8 cellular contexts compared by ENCODE assay signal in genomic region chr7:24755541-24756416, GRCh38. TPM values are rescaled to one million over a fixed set of nuclear protein-coding genes. Genes with fewer than 3 reads are reported as not detected.
DNase-seq lines count a peak whose midpoint lies in the region; ATAC-seq and TF ChIP-seq lines count a peak whose summit lies in the region.

No MANE protein-coding gene starts in this region.

- H3K36me3 Mint-ChIP-seq in Calu3 (ENCODE audit: insufficient read depth, unreplicated experiment) = peaks cover 23% of the 10 kb centered on the region
- no peaks in the 10 kb centered on the region for H3K36me3 Mint-ChIP-seq in activated B cell treated with CpG ODN at 0.5 μM for 24 hours (ENCODE audit: low read depth)

- ATAC-seq in GM19463 (IDR thresholded peaks at IDR 0.05; ENCODE audit: unreplicated experiment) (peak; percentile 60), HG03378 (IDR thresholded peaks at IDR 0.05; ENCODE audit: unreplicated experiment) (peak; percentile 83), activated B cell treated with CpG ODN at 0.5 μM for 24 hours (ENCODE audit: low read depth) (peak; percentile 35)

- TF ChIP-seq CTCF in Calu3 (IDR thresholded peaks at IDR 0.05; ENCODE audit: unreplicated experiment) (no peak), activated B cell treated with CpG ODN at 0.5 μM for 24 hours (IDR thresholded peaks at IDR 0.05) (no peak)

- intact Hi-C loops in Calu3 (cut with micrococcal nuclease; ENCODE audit: unreplicated experiment) = no loop called here
- intact Hi-C loops in activated B cell treated with CpG ODN at 0.5 μM for 24 hours (cut with micrococcal nuclease) = loop anchor here (1.0 kb wide), 1 partner anchor 36 kb away; no protein-coding TSS in a partner anchor

- peak overlapping the region; percentile 81 for H3K4me3 Mint-ChIP-seq in Calu3 (ENCODE audit: low read depth, unreplicated experiment)
- H3K4me3 Mint-ChIP-seq in activated B cell treated with CpG ODN at 0.5 μM for 24 hours = peak overlapping the region; percentile 92

- H3K4me1 Mint-ChIP-seq in Calu3 (ENCODE audit: low read depth, unreplicated experiment) (peaks cover 22% of the 10 kb centered on the region), activated B cell treated with CpG ODN at 0.5 μM for 24 hours (peaks cover 25% of the 10 kb centered on the region)

- peak overlapping the region; percentile 72; the same call in 1 of the 2 replicates for H3K4me3 ChIP-seq in iPS-18c (ENCODE audit: insufficient read depth, low read depth, low read length)

- H3K9me3 ChIP-seq in iPS-18c (ENCODE audit: control insufficient read depth, insufficient read depth, low read length) = no peaks in the 10 kb centered on the region

- H3K27ac Mint-ChIP-seq in Calu3 (ENCODE audit: unreplicated experiment) = no peak overlapping the region
- peak overlapping the region; percentile 55 for H3K27ac Mint-ChIP-seq in activated B cell treated with CpG ODN at 0.5 μM for 24 hours

- POLR2A ChIA-PET in activated B cell treated with CpG ODN at 0.5 μM for 24 hours (lab: Charles Lee) = interaction anchor here (0.6 to 0.7 kb wide), 3 partner anchors 37 to 898 kb away, joined by 3 read pairs; no protein-coding TSS in a partner anchor

- H3K9me3 Mint-ChIP-seq in Calu3 (ENCODE audit: low read depth, unreplicated experiment) = no peaks in the 10 kb centered on the region
- no peaks in the 10 kb centered on the region for H3K9me3 Mint-ChIP-seq in activated B cell treated with CpG ODN at 0.5 μM for 24 hours

- BruUV-seq in Calu3 (replicated peaks; lab: Mats Ljungman, UMichigan) = TSS peak; percentile 28

- H3K27me3 Mint-ChIP-seq in Calu3 (ENCODE audit: unreplicated experiment) = no peaks in the 10 kb centered on the region
- peaks cover 31% of the 10 kb centered on the region for H3K27me3 Mint-ChIP-seq in activated B cell treated with CpG ODN at 0.5 μM for 24 hours

- no peak for DNase-seq in Calu3
- DNase-seq in activated B cell treated with CpG ODN at 0.5 μM for 24 hours = no peak
- no peak for DNase-seq in activated gamma-delta T cell treated with Interleukin-2 at 50 U/mL for 16 hours
- no peak for DNase-seq in NCI-H82 treated with DMSO at 0.1 percent for 48 hours (lab: John Stamatoyannopoulos, UW; ENCODE audit: unreplicated experiment)
- no peak for DNase-seq in effector CD4-positive, alpha-beta T cell

- CTCF ChIA-PET in Calu3 (lab: Charles Lee) = interaction anchor here (0.5 to 1.0 kb wide), 4 partner anchors 33 to 599 kb away, joined by 3 read pairs; no protein-coding TSS in a partner anchor
- CTCF ChIA-PET in activated B cell treated with CpG ODN at 0.5 μM for 24 hours (lab: Charles Lee) = interaction anchor here (0.6 kb wide), 1 partner anchor 330 kb away, joined by 3 read pairs; no protein-coding TSS in a partner anchor

RNA-seq across cellular contexts. Expression of gene GSDME, which starts 1.5 kb away (rescaled TPM):
- total RNA-seq in Calu3 (2022) (9.4 and 11.9 TPM in 2 replicates), activated B cell treated with CpG ODN at 0.5 μM for 24 hours (3.1 and 4.1 TPM in 2 replicates)
